ENCODE assay signal across 19 cellular contexts in the genomic region with DNA sequence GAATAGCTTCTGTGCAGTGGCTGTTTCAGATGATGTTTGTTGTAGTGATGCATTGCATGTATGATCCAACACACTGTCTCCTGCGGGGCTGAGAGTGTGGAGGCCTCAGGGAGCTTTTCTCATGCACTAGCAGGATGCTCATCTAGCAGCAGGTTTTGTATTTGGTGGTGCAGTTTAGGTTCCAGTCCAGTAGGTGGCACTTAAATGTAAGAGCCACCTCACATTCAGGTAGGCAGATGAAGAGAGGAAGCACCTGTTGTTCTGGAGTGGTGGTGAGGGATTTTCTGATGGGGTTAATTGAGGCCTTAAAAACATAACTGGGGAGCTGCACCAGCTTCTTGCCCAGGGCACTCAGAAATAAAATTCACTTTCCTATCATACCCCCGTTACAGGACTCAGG.
DNase-seq lines count a peak whose midpoint lies in the region; ATAC-seq and TF ChIP-seq lines count a peak whose summit lies in the region.
"Had no signal": no experiment of that assay in that cellular context is flagged by ENCODE, and none has a peak within 500 bp of the region (broad histone marks: within the 10 kb centered on the region; RNA-seq: fewer than 3 reads in every experiment).

No MANE protein-coding gene starts in this region.

- no peak overlapping the region for H3K9ac ChIP-seq in KMS-11
- H3K9ac ChIP-seq: neural progenitor cell had no signal

- TF ChIP-seq CTCF in 22Rv1 (IDR thresholded peaks at IDR 0.05) = peak; percentile 43
- peak; percentile 18 for TF ChIP-seq CTCF in GM12864 (IDR thresholded peaks at IDR 0.05; ENCODE audit: low read depth, low read length, missing control alignments)
- peak; percentile 34 for TF ChIP-seq CTCF in KMS-11 (conservative IDR thresholded peaks at IDR 0.05; ENCODE audit: low read depth, low read length)

- H2AFZ ChIP-seq in KMS-11 (ENCODE audit: low read depth) = no peak overlapping the region
- H2AFZ ChIP-seq: neural progenitor cell had no signal

- no peaks in the 10 kb centered on the region for H3K4me1 ChIP-seq in KMS-11 (ENCODE audit: low read depth, poor library complexity, severe bottlenecking)
- H3K4me1 ChIP-seq: neural progenitor cell had no signal

- no peaks in the 10 kb centered on the region for H3K27me3 ChIP-seq in KMS-11 (ENCODE audit: insufficient read depth, low read depth)
- H3K27me3 ChIP-seq: neural progenitor cell had no signal

- H3K27ac ChIP-seq in 22Rv1 = no peak overlapping the region
- H3K27ac ChIP-seq in KMS-11 = no peak overlapping the region
- H3K27ac ChIP-seq: neural progenitor cell had no signal

- no peak overlapping the region for H3K4me3 ChIP-seq in GM12864 (ENCODE audit: low read depth, low read length)
- no peak overlapping the region for H3K4me3 ChIP-seq in KMS-11 (IDR thresholded peaks at IDR 0.05; ENCODE audit: insufficient read depth, low read depth, low read length)
- H3K4me3 ChIP-seq: neural progenitor cell had no signal

- H3K79me2 ChIP-seq in KMS-11 (ENCODE audit: insufficient read depth, low read depth) = no peaks in the 10 kb centered on the region

- ATAC-seq in GM21825 (IDR thresholded peaks at IDR 0.05; ENCODE audit: unreplicated experiment) (no peak), GM18519 (IDR thresholded peaks at IDR 0.05; ENCODE audit: low FRiP score, unreplicated experiment) (no peak), HG02642 (IDR thresholded peaks at IDR 0.05; ENCODE audit: poor library complexity, unreplicated experiment) (no peak)
- ATAC-seq: activated T-cell treated with anti-CD3 and anti-CD28 coated beads, Interleukin-2, amount 50 U/mL, for 72 hours; sciatic nerve; stimulated activated effector memory CD8-positive, alpha-beta T cell treated with anti-CD3 and anti-CD28 coated beads, Interleukin-12 subunit alpha, Interleukin-12 subunit beta, amount 100 ng/mL, for 72 hours had no signal

- H3K4me2 ChIP-seq in KMS-11 = no peak overlapping the region
- H3K4me2 ChIP-seq: neural progenitor cell had no signal

- H4K20me1 ChIP-seq in KMS-11 (ENCODE audit: insufficient read depth) = no peaks in the 10 kb centered on the region

- no peak for DNase-seq in GM12864 (ENCODE audit: low read depth)
- DNase-seq in SW480 (ENCODE audit: low spot score) = peak; percentile 1
- DNase-seq in HuH-7.5 (ENCODE audit: low spot score) = no peak
- DNase-seq: activated CD4-positive, alpha-beta T cell treated with anti-CD3 and anti-CD28 coated beads, Interleukin-2, amount 10 ng/mL, durations not matched to agents 7 days and 5 days; activated T-cell treated with anti-CD3 and anti-CD28 coated beads, Interleukin-2, amount 50 U/mL, for 72 hours; AML-193; DMS79; hippocampal formation; NCI-H2081 treated with DMSO at 0.1 percent for 48 hours; stimulated activated CD4-positive, alpha-beta T cell treated with anti-CD3 and anti-CD28 coated beads, Interleukin-4, amount 100 ng/mL, for 1 hour; T-helper 2 cell had no signal

- H3K36me3 ChIP-seq in KMS-11 (ENCODE audit: insufficient read depth) = no peaks in the 10 kb centered on the region
- H3K36me3 ChIP-seq: neural progenitor cell had no signal
